In genomic region chr17:29143894-29144293, GRCh38 we compare ENCODE assay signal across 8 cellular contexts. TPM values are rescaled to one million over a fixed set of nuclear protein-coding genes. Genes with fewer than 3 reads are reported as not detected.
DNase-seq lines count a peak whose midpoint lies in the region; ATAC-seq and TF ChIP-seq lines count a peak whose summit lies in the region.

No MANE protein-coding gene starts in this region.

- no peaks in the 10 kb centered on the region for H3K27me3 ChIP-seq in HL-60 (ENCODE audit: insufficient read depth, poor library complexity, severe bottlenecking)

- no peak overlapping the region for H3K4me3 Mint-ChIP-seq in T-helper 1 cell treated with Interleukin-12 subunit alpha and Interleukin-12 subunit beta and Interleukin-4 antibody, amounts not matched to agents 30 μg/mL and 1 μg/mL, for 36 hours
- H3K4me3 Mint-ChIP-seq in type B pancreatic cell, result no peak overlapping the region

- H3K27ac ChIP-seq in HL-60 (replicated peaks), result no peak overlapping the region

- ATAC-seq in sciatic nerve (no peak), esophagus mucosa (no peak)

- no peak overlapping the region for H3K4me3 ChIP-seq in HL-60 (replicated peaks; ENCODE audit: insufficient read depth, low read length)

- intact Hi-C loops in sciatic nerve (cut with DNase I), result no loop called here
- intact Hi-C loops in posterior vena cava (cut with DNase I), result no loop called here

- H3K4me1 Mint-ChIP-seq in T-helper 1 cell treated with Interleukin-12 subunit alpha and Interleukin-12 subunit beta and Interleukin-4 antibody, amounts not matched to agents 30 μg/mL and 1 μg/mL, for 36 hours (ENCODE audit: low read depth), result peaks cover 53% of the 10 kb centered on the region
- peaks cover 48% of the 10 kb centered on the region for H3K4me1 Mint-ChIP-seq in type B pancreatic cell (ENCODE audit: unreplicated experiment)

- in situ Hi-C loops in Caki2 (cut with HindIII; ENCODE audit: low pct_unique_long_range_greater_than_20kb, low sequenced_read_pairs), result no loop called here

- peak; percentile 65 for TF ChIP-seq CTCF in HL-60 (IDR thresholded peaks at IDR 0.05; ENCODE audit: insufficient read depth, low read length)
- peak; percentile 66 for TF ChIP-seq CTCF in type B pancreatic cell (conservative IDR thresholded peaks at IDR 0.05)

- H3K27me3 Mint-ChIP-seq in T-helper 1 cell treated with Interleukin-12 subunit alpha and Interleukin-12 subunit beta and Interleukin-4 antibody, amounts not matched to agents 30 μg/mL and 1 μg/mL, for 36 hours (ENCODE audit: low read depth), result no peaks in the 10 kb centered on the region
- no peaks in the 10 kb centered on the region for H3K27me3 Mint-ChIP-seq in type B pancreatic cell

- DNase-seq in Caki2 (ENCODE audit: low read depth) (peak; percentile 29), HL-60 (ENCODE audit: low read depth in 1 of 2, low spot score in 1 of 2) (peak in 1 of 2 experiments; percentile 78), glomerular visceral epithelial cell (ENCODE audit: extremely low spot score) (peak; percentile 42), type B pancreatic cell (ENCODE audit: extremely low spot score, unreplicated experiment) (no peak), sciatic nerve (ENCODE audit: low spot score) (no peak), posterior vena cava (ENCODE audit: low spot score) (no peak)

- H3K27ac Mint-ChIP-seq in T-helper 1 cell treated with Interleukin-12 subunit alpha and Interleukin-12 subunit beta and Interleukin-4 antibody, amounts not matched to agents 30 μg/mL and 1 μg/mL, for 36 hours, result peak overlapping the region; percentile 24
- no peak overlapping the region for H3K27ac Mint-ChIP-seq in type B pancreatic cell

- no peaks in the 10 kb centered on the region for H3K9me3 Mint-ChIP-seq in T-helper 1 cell treated with Interleukin-12 subunit alpha and Interleukin-12 subunit beta and Interleukin-4 antibody, amounts not matched to agents 30 μg/mL and 1 μg/mL, for 36 hours
- H3K9me3 Mint-ChIP-seq in type B pancreatic cell, result no peaks in the 10 kb centered on the region

- peaks cover 4% of the 10 kb centered on the region for H3K36me3 Mint-ChIP-seq in T-helper 1 cell treated with Interleukin-12 subunit alpha and Interleukin-12 subunit beta and Interleukin-4 antibody, amounts not matched to agents 30 μg/mL and 1 μg/mL, for 36 hours (ENCODE audit: low read depth)
- no peaks in the 10 kb centered on the region for H3K36me3 Mint-ChIP-seq in type B pancreatic cell

RNA-seq across cellular contexts. Expression of gene MYO18A, which starts 36.3 kb away (rescaled TPM):
- total RNA-seq in Caki2 (2014; rRNA removed; shearing (Covaris generic); ENCODE audit: low replicate concordance), result 10.6 and 13.3 TPM in 2 replicates
- total RNA-seq in type B pancreatic cell (ENCODE audit: low replicate concordance), result 46.6 and 49.1 TPM in 2 replicates
- 109 TPM for total RNA-seq in sciatic nerve
- total RNA-seq in esophagus mucosa, result 51.7 TPM
- total RNA-seq in posterior vena cava, result 10 to 100 TPM; 76.3 to 87.9 TPM

Comparison
In these comparisons a context has a peak if more than half of its experiments do, and no peak if none do; other contexts are left out.
1. DNase-seq: peak in Caki2 (single experiment) and glomerular visceral epithelial cell (single experiment); none in type B pancreatic cell (single experiment), sciatic nerve (single experiment) and posterior vena cava (single experiment).